In genomic region chr2:85133751-85134254, GRCh38 we compare ENCODE assay signal across 8 cellular contexts. TPM values are rescaled to one million over a fixed set of nuclear protein-coding genes. Genes with fewer than 3 reads are reported as not detected.
DNase-seq lines count a peak whose midpoint lies in the region; ATAC-seq and TF ChIP-seq lines count a peak whose summit lies in the region.

No MANE protein-coding gene starts in this region.

- peaks cover 54% of the 10 kb centered on the region for H3F3A ChIP-seq in neural progenitor cell (ENCODE audit: low read depth)

- H3K23ac ChIP-seq in H9 (ENCODE audit: insufficient read length, low read depth, low read length): no peak overlapping the region

- H4K91ac ChIP-seq in H9 (ENCODE audit: insufficient read length, low read depth, low read length): peak overlapping the region; percentile 37

- peak overlapping the region; percentile 76 for H3K4me3 ChIP-seq in neural progenitor cell

- H2AFZ ChIP-seq in H9 (ENCODE audit: low read length): no peak overlapping the region
- peak overlapping the region; percentile 58 for H2AFZ ChIP-seq in neural progenitor cell (replicated peaks)

- H3K27ac ChIP-seq in H9 (ENCODE audit: insufficient read length, low read depth, low read length) (no peak overlapping the region), neural progenitor cell (no peak overlapping the region)

- H3K79me2 ChIP-seq in H9 (ENCODE audit: insufficient read depth, low read length) (peaks cover 28% of the 10 kb centered on the region; the same call in 1 of the 2 replicates), neural progenitor cell (ENCODE audit: low read depth) (peaks cover 33% of the 10 kb centered on the region)

- peaks cover 16% of the 10 kb centered on the region; the same call in 1 of the 2 replicates for H3K4me1 ChIP-seq in H9 (ENCODE audit: insufficient read depth, low read length)
- H3K4me1 ChIP-seq in neural progenitor cell: peaks cover 24% of the 10 kb centered on the region

- no peak overlapping the region for H2BK15ac ChIP-seq in H9 (ENCODE audit: low read depth, low read length)

- H3K79me1 ChIP-seq in H9 (ENCODE audit: insufficient read depth, low read depth, low read length, poor library complexity, severe bottlenecking): no peaks in the 10 kb centered on the region

- H4K20me1 ChIP-seq in H9 (ENCODE audit: control insufficient read depth, insufficient read depth, insufficient read length) (no peaks in the 10 kb centered on the region), neural progenitor cell (ENCODE audit: low read depth) (peaks cover 50% of the 10 kb centered on the region)

- H3K4me3 Mint-ChIP-seq in H9: peak overlapping the region; percentile 85 to 88
- peak overlapping the region; percentile 90 for H3K4me3 Mint-ChIP-seq in neural progenitor cell

- TF ChIP-seq CTCF in H9 (conservative IDR thresholded peaks at IDR 0.05) (no peak), neural progenitor cell (IDR thresholded peaks at IDR 0.05) (no peak)

- WGBS in H9 (ENCODE audit: extremely low coverage, insufficient read length, low lambda C conversion rate): no CpG with 5 or more reads among the region's 57 CpGs

- no peak for ATAC-seq in HG03095 (IDR thresholded peaks at IDR 0.05; ENCODE audit: unreplicated experiment)

- H3K9me3 Mint-ChIP-seq in H9 (no peaks in the 10 kb centered on the region; a peak in 1 of 5 replicates), neural progenitor cell (no peaks in the 10 kb centered on the region)

- H3K14ac ChIP-seq in H9 (ENCODE audit: insufficient read depth, low read length): peak overlapping the region; percentile 96

- peak overlapping the region; percentile 72 for H3K4me2 ChIP-seq in H9 (ENCODE audit: insufficient read depth, insufficient read length, low read length)
- peak overlapping the region; percentile 98 for H3K4me2 ChIP-seq in neural progenitor cell

- no peak overlapping the region for H3K56ac ChIP-seq in H9 (ENCODE audit: insufficient read length, low read depth, low read length)

- peak; percentile 77 for DNase-seq in AG20443 (ENCODE audit: low spot score)
- no peak for DNase-seq in H9
- peak; percentile 26 for DNase-seq in activated T-cell treated with anti-CD3 and anti-CD28 coated beads, Interleukin-2, amount 50 U/mL, for 1 hour
- peak; percentile 23 for DNase-seq in fibroblast of peridontal ligament (ENCODE audit: extremely low read depth)
- DNase-seq in neural progenitor cell (ENCODE audit: low spot score): no peak
- DNase-seq in DMS79 treated with DMSO at 0.1 percent for 48 hours (lab: John Stamatoyannopoulos, UW): no peak
- no peak for DNase-seq in NCI-H524 treated with DMSO at 0.1 percent for 48 hours (lab: John Stamatoyannopoulos, UW)

- peak overlapping the region; percentile 85 for H3K18ac ChIP-seq in H9 (ENCODE audit: insufficient read length, low read depth, low read length)

- H3K27me3 ChIP-seq in H9 (ENCODE audit: insufficient read depth, low read length): no peaks in the 10 kb centered on the region
- H3K27me3 ChIP-seq in neural progenitor cell: peaks cover 27% of the 10 kb centered on the region

- no peak overlapping the region for H2BK120ac ChIP-seq in H9 (ENCODE audit: low read depth, low read length, poor library complexity, severe bottlenecking)

- no peak overlapping the region for H4K8ac ChIP-seq in H9 (replicated peaks; ENCODE audit: insufficient read length, low read depth, low read length)

- H3K27me3 Mint-ChIP-seq in H9 (ENCODE audit: low read depth) (peaks cover 4% of the 10 kb centered on the region; the same call in 1 of the 2 replicates), neural progenitor cell (ENCODE audit: insufficient read depth, low read depth) (peaks cover 10% of the 10 kb centered on the region)

- H3K4me1 Mint-ChIP-seq in H9 (peaks cover 41 to 52% of the 10 kb centered on the region in 2 experiments), neural progenitor cell (peaks cover 37% of the 10 kb centered on the region)

- H3K36me3 ChIP-seq in neural progenitor cell: no peaks in the 10 kb centered on the region

- H3K36me3 Mint-ChIP-seq in H9 (ENCODE audit: insufficient read depth in 1 of 3, low read depth in 3 of 3) (peaks cover 22 to 34% (median 33%) of the 10 kb centered on the region in 3 experiments), neural progenitor cell (peaks cover 10% of the 10 kb centered on the region)

- H2BK20ac ChIP-seq in H9 (ENCODE audit: low read depth, low read length, poor library complexity, severe bottlenecking): no peak overlapping the region

- H2BK12ac ChIP-seq in H9 (ENCODE audit: insufficient read length, low read depth, low read length): no peak overlapping the region

- H3K9me3 ChIP-seq in H9 (ENCODE audit: control insufficient read depth, low read depth, low read length) (no peaks in the 10 kb centered on the region), neural progenitor cell (ENCODE audit: low read depth) (no peaks in the 10 kb centered on the region)

- no peak overlapping the region for H3K4ac ChIP-seq in H9 (ENCODE audit: low read depth, low read length)

- H2BK5ac ChIP-seq in H9 (ENCODE audit: insufficient read length, low read length): no peak overlapping the region

- H4K5ac ChIP-seq in H9 (ENCODE audit: insufficient read length, low read depth, low read length): no peak overlapping the region

- peak overlapping the region; percentile 94 for H3K9ac ChIP-seq in H9 (ENCODE audit: extremely low read depth, insufficient read length, low read length)
- peak overlapping the region; percentile 11 for H3K9ac ChIP-seq in neural progenitor cell

- peak overlapping the region in 1 of 3 experiments; percentile 79; a peak in 1 of 7 replicates for H3K27ac Mint-ChIP-seq in H9
- H3K27ac Mint-ChIP-seq in neural progenitor cell: no peak overlapping the region

- no peak overlapping the region for H2AK5ac ChIP-seq in H9 (ENCODE audit: insufficient read length, low read length)

- H3T11ph ChIP-seq in H9 (ENCODE audit: low read length): no peak overlapping the region

- H3K23me2 ChIP-seq in H9 (ENCODE audit: insufficient read length, low read depth, low read length, poor library complexity, severe bottlenecking): peaks cover 4% of the 10 kb centered on the region

RNA-seq across cellular contexts. Expression of gene TCF7L1, which starts 0.6 kb away (rescaled TPM):
- total RNA-seq in H9 (2021) (112 and 117 TPM in 2 replicates), neural progenitor cell (ENCODE audit: low replicate concordance) (1.0 and 3.7 TPM in 2 replicates)

Comparison
In these comparisons a context has a peak if more than half of its experiments do, and no peak if none do; other contexts are left out.
1. DNase-seq: peak in AG20443 (single experiment), activated T-cell treated with anti-CD3 and anti-CD28 coated beads, Interleukin-2, amount 50 U/mL, for 1 hour (single experiment) and fibroblast of peridontal ligament (single experiment); none in H9 (single experiment), neural progenitor cell (single experiment), DMS79 treated with DMSO at 0.1 percent for 48 hours (single experiment) and NCI-H524 treated with DMSO at 0.1 percent for 48 hours (single experiment).
2. RNA of gene TCF7L1, which starts 0.6 kb away (total RNA-seq): 112 to 117 TPM in H9; 1.0 to 3.7 TPM in neural progenitor cell; every median in the first group is over 10 times any median in the second.